16 cellular contexts compared by ENCODE assay signal in the genomic region with DNA sequence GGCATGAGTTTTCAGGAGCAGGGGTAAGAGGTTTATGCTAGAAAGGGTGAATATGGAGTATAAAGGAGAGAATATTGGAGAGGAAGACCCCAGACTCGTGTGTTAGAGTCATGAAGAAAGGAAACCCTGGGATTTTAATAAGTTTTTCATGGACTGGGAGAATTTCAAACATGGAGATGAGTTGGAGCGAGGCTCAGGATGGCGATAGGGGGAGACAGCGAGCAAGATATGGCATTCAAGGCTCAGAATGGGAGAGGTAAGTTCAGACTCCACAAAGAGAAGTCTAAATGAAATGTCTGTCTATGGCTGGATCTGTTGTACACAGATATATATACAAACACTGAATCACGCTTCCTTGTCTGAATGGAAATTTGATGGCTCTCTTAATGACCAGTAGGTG.
DNase-seq lines count a peak whose midpoint lies in the region; ATAC-seq, FAIRE-seq and TF ChIP-seq lines count a peak whose summit lies in the region.
"Had no signal": no experiment of that assay in that cellular context is flagged by ENCODE, and none has a peak within 500 bp of the region (broad histone marks: within the 10 kb centered on the region; RNA-seq: fewer than 3 reads in every experiment).

No MANE protein-coding gene starts in this region.

- H3K4me3 ChIP-seq in Panc1 (ENCODE audit: low read depth in 2 of 2, low read length in 2 of 2) (no peak overlapping the region), fibroblast of mammary gland (ENCODE audit: control insufficient read depth, low read depth, low read length) (no peak overlapping the region)
- H3K4me3 ChIP-seq: left lung, SK-N-MC had no signal

- in situ Hi-C loops in Panc1 (cut with HindIII; ENCODE audit: low pct_unique_long_range_greater_than_20kb, low sequenced_read_pairs): no loop called here

- intact Hi-C loops in Panc1 (cut with micrococcal nuclease; ENCODE audit: unreplicated experiment): no loop called here

- DNase-seq in GM12891 (ENCODE audit: insufficient read length, low spot score) (no peak), Panc1 (ENCODE audit: low read depth, low spot score) (no peak), fibroblast of mammary gland (ENCODE audit: low read depth) (no peak), T1000 (lab: John Stamatoyannopoulos, UW) (no peak), CD1c-positive myeloid dendritic cell (ENCODE audit: extremely low spot score) (no peak), NCI-H748 treated with DMSO at 0.1 percent for 48 hours (lab: John Stamatoyannopoulos, UW) (no peak)
- DNase-seq: activated CD4-positive, alpha-beta memory T cell treated with anti-CD3 and anti-CD28 coated beads, Interleukin-2, amount 10 ng/mL, durations not matched to agents 7 days and 5 days; activated naive CD8-positive, alpha-beta T cell treated with anti-CD3 and anti-CD28 coated beads, Interleukin-2, amount 10 ng/mL, durations not matched to agents 7 days and 5 days; activated T-cell treated with anti-CD3 and anti-CD28 coated beads, Interleukin-2, amount 50 U/mL, for 48 hours; effector memory CD4-positive, alpha-beta T cell; left lung; NCI-H1694 treated with DMSO at 0.1 percent for 48 hours; NCI-H446 treated with DMSO at 0.1 percent for 48 hours had no signal

- POLR2A ChIA-PET in Panc1 (lab: Charles Lee): no interaction called here

- H3K27ac ChIP-seq in C4-2B: no peak overlapping the region
- H3K27ac ChIP-seq in Panc1 (ENCODE audit: low read length): no peak overlapping the region
- H3K27ac ChIP-seq: left lung, SK-N-MC had no signal

- CTCF ChIA-PET in Panc1 (lab: Charles Lee): no interaction called here

- no peak for ATAC-seq in Panc1
- no peak for ATAC-seq in GM18519 (IDR thresholded peaks at IDR 0.05; ENCODE audit: low FRiP score, unreplicated experiment)
- ATAC-seq: left lung had no signal

- no peak for TF ChIP-seq POLR2A in GM12891 (IDR thresholded peaks at IDR 0.05; ENCODE audit: low read depth, low read length)

- H3K27me3 ChIP-seq in Panc1 (ENCODE audit: control insufficient read depth, insufficient read depth, low read length): no peaks in the 10 kb centered on the region
- H3K27me3 ChIP-seq: left lung had no signal

- peak; percentile 23 for FAIRE-seq in GM12891 (lab: Jason Lieb, UNC)

- peak; percentile 51 for TF ChIP-seq CTCF in C4-2B (conservative IDR thresholded peaks at IDR 0.05)
- TF ChIP-seq CTCF in Panc1 (IDR thresholded peaks at IDR 0.05): peak; percentile 52
- peak; percentile 4 for TF ChIP-seq CTCF in fibroblast of mammary gland (conservative IDR thresholded peaks at IDR 0.05; ENCODE audit: control insufficient read depth, insufficient read depth, low read depth, low read length)

- no peaks in the 10 kb centered on the region for H3K9me3 ChIP-seq in Panc1 (ENCODE audit: control insufficient read depth, insufficient read depth, low read depth, low read length)
- H3K9me3 ChIP-seq: left lung had no signal

- H3K4me1 ChIP-seq in Panc1 (ENCODE audit: control insufficient read depth, insufficient read depth, low read length): no peaks in the 10 kb centered on the region
- H3K4me1 ChIP-seq: left lung had no signal

- H3K36me3 ChIP-seq in Panc1 (ENCODE audit: control insufficient read depth, insufficient read depth, low read length): no peaks in the 10 kb centered on the region
- H3K36me3 ChIP-seq: left lung had no signal

- no TSS peak for BruUV-seq in Panc1 (replicated peaks; lab: Mats Ljungman, UMichigan)

TF ChIP-seq in GM12891, 5 proteins besides CTCF, POLR2A, EP300 and RAD21:
- TF ChIP-seq PAX5 (IDR thresholded peaks at IDR 0.05; ENCODE audit: insufficient read depth, low read length, severe bottlenecking) (no peak), POLR2AphosphoS5 (IDR thresholded peaks at IDR 0.05; ENCODE audit: low read depth, low read length) (no peak), POU2F2 (IDR thresholded peaks at IDR 0.05; ENCODE audit: low read depth, low read length) (no peak), SPI1 (IDR thresholded peaks at IDR 0.05; ENCODE audit: low read depth, low read length) (no peak), TAF1 (IDR thresholded peaks at IDR 0.05; ENCODE audit: low read depth, low read length) (no peak)
